ENCODE assay signal across 9 cellular contexts in genomic region chr3:149638401-149639092, GRCh38. TPM values are rescaled to one million over a fixed set of nuclear protein-coding genes. Genes with fewer than 3 reads are reported as not detected.
DNase-seq lines count a peak whose midpoint lies in the region; ATAC-seq, FAIRE-seq and TF ChIP-seq lines count a peak whose summit lies in the region.
"Had no signal": no experiment of that assay in that cellular context is flagged by ENCODE, and none has a peak within 500 bp of the region (broad histone marks: within the 10 kb centered on the region; RNA-seq: fewer than 3 reads in every experiment).

No MANE protein-coding gene starts in this region.

- H3K4me3 ChIP-seq in IMR-90 (ENCODE audit: insufficient read depth, low read depth, low read length) (peak overlapping the region; percentile 35), choroid plexus epithelial cell (ENCODE audit: low read depth, low read length) (peak overlapping the region; percentile 40), HepG2 (replicated peaks in 1 of 3; ENCODE audit: insufficient read depth in 1 of 3, low read depth in 2 of 3, low read length in 3 of 3) (no peak overlapping the region), suprapubic skin (peak overlapping the region; percentile 27)
- no peak overlapping the region for H3K4me3 ChIP-seq in CD8-positive, alpha-beta T cell (ENCODE audit: low read depth, low read length)

- peak overlapping the region; percentile 18 to 90 for H4K8ac ChIP-seq in IMR-90 (ENCODE audit: low read depth in 2 of 2, low read length in 2 of 2)

- peaks cover 13% of the 10 kb centered on the region for H3K27me3 Mint-ChIP-seq in CD8-positive, alpha-beta T cell (ENCODE audit: low read depth)

- in situ Hi-C loops in IMR-90 (cut with MboI; ENCODE audit: low sequenced_read_pairs) (no loop called here), HepG2 (cut with HindIII; ENCODE audit: extremely low pct_ligation_motif_present, low pct_unique_long_range_greater_than_20kb) (no loop called here)

- peak overlapping the region; percentile 18 for H2AK9ac ChIP-seq in IMR-90 (replicated peaks; ENCODE audit: low read depth, low read length, poor library complexity)

- H2AK5ac ChIP-seq in IMR-90 (ENCODE audit: low read depth, low read length): peak overlapping the region; percentile 31; the same call in 1 of the 2 replicates

- POLR2A ChIA-PET in IMR-90 (lab: Charles Lee; ENCODE audit: unreplicated experiment): interaction anchor here (0.5 to 1.4 kb wide), 3 partner anchors 12 to 22 kb away, joined by 3 to 5 read pairs (median 3); partner anchors contain the start of gene WWTR1
- POLR2A ChIA-PET in HepG2 (lab: Yijun Ruan, JAX): interaction anchor here (1.0 to 1.2 kb wide), 3 partner anchors 10 to 32 kb away, joined by 3 read pairs; no protein-coding TSS in a partner anchor
- POLR2A ChIA-PET in CD8-positive, alpha-beta T cell (lab: Charles Lee): no interaction called here

- H2BK120ac ChIP-seq in IMR-90 (ENCODE audit: low read depth, low read length): peak overlapping the region; percentile 87

- TF ChIP-seq POLR2A in IMR-90 (IDR thresholded peaks at IDR 0.05; ENCODE audit: low read depth, low read length) (peak; percentile 59; the same call in 1 of the 2 replicates), HepG2 (IDR thresholded peaks at IDR 0.05; ENCODE audit: insufficient read depth in 1 of 2, low read depth in 2 of 2, low read length in 2 of 2) (no peak), suprapubic skin (IDR thresholded peaks at IDR 0.05) (no peak)

- H2BK20ac ChIP-seq in IMR-90 (ENCODE audit: low read depth, low read length): peak overlapping the region; percentile 77

- H2AFZ ChIP-seq in IMR-90 (replicated peaks; ENCODE audit: low read length, poor library complexity): peak overlapping the region; percentile 59
- H2AFZ ChIP-seq in HepG2 (ENCODE audit: low read length): no peak overlapping the region

- H3K56ac ChIP-seq in IMR-90 (ENCODE audit: extremely low read depth, insufficient read depth, low read length): peak overlapping the region; percentile 78

- H3K79me1 ChIP-seq in IMR-90 (ENCODE audit: low read depth in 1 of 2, low read length in 2 of 2): peaks cover 17 to 57% of the 10 kb centered on the region in 2 experiments

- intact Hi-C loops in IMR-90 (cut with micrococcal nuclease): loop anchor here (5.0 kb wide), 1 partner anchor 61 kb away; no protein-coding TSS in a partner anchor
- intact Hi-C loops in HepG2 (cut with micrococcal nuclease; ENCODE audit: unreplicated experiment): no loop called here
- intact Hi-C loops in CD8-positive, alpha-beta T cell (cut with DNase I, micrococcal nuclease): no loop called here

- peak overlapping the region; percentile 47 for H2BK5ac ChIP-seq in IMR-90 (ENCODE audit: low read depth, low read length, poor library complexity, severe bottlenecking)

- H3K18ac ChIP-seq in IMR-90 (ENCODE audit: low read depth, low read length): peak overlapping the region; percentile 25

- H3K9ac ChIP-seq in IMR-90 (ENCODE audit: low read depth, low read length): peak overlapping the region; percentile 64
- H3K9ac ChIP-seq in HepG2 (ENCODE audit: insufficient read depth, low read depth, low read length): no peak overlapping the region

- H3K4me1 ChIP-seq in IMR-90 (ENCODE audit: control insufficient read depth, insufficient read depth, low read length): peaks cover 16% of the 10 kb centered on the region
- H3K4me1 ChIP-seq in HepG2 (ENCODE audit: insufficient read depth, low read length): peaks cover 100% of the 10 kb centered on the region
- peaks cover 55% of the 10 kb centered on the region for H3K4me1 ChIP-seq in suprapubic skin
- H3K4me1 ChIP-seq in CD8-positive, alpha-beta T cell (ENCODE audit: insufficient read depth, low read length): no peaks in the 10 kb centered on the region

- peaks cover 15% of the 10 kb centered on the region for H3K9me1 ChIP-seq in IMR-90 (ENCODE audit: insufficient read depth, low read length)

- peak overlapping the region; percentile 45 for H4K5ac ChIP-seq in IMR-90 (ENCODE audit: low read depth, low read length)

- H4K20me1 ChIP-seq in IMR-90 (ENCODE audit: insufficient read depth, low read length) (peaks cover 33% of the 10 kb centered on the region), HepG2 (ENCODE audit: insufficient read depth, low read length) (peaks cover 40% of the 10 kb centered on the region)

- no TSS peak for BruUV-seq in IMR-90 (replicated peaks; lab: Mats Ljungman, UMichigan)
- no TSS peak for BruUV-seq in HepG2 (replicated peaks; lab: Mats Ljungman, UMichigan)

- H3K9me3 ChIP-seq in IMR-90 (ENCODE audit: control insufficient read depth, insufficient read depth, low read length) (no peaks in the 10 kb centered on the region), HepG2 (ENCODE audit: low read length) (no peaks in the 10 kb centered on the region), suprapubic skin (no peaks in the 10 kb centered on the region)
- H3K9me3 ChIP-seq in CD8-positive, alpha-beta T cell (ENCODE audit: low read length): no peaks in the 10 kb centered on the region

- peak overlapping the region; percentile 66 for H3K14ac ChIP-seq in IMR-90 (replicated peaks; ENCODE audit: low read depth, low read length)

- H3K9me3 Mint-ChIP-seq in CD8-positive, alpha-beta T cell: no peaks in the 10 kb centered on the region
- H3K9me3 Mint-ChIP-seq: activated naive CD8-positive, alpha-beta T cell treated with anti-CD3 and anti-CD28 coated beads, Interleukin-2, amount 10 ng/mL, durations not matched to agents 7 days and 5 days had no signal

- no peak for TF ChIP-seq CTCF in IMR-90 (conservative IDR thresholded peaks at IDR 0.05; ENCODE audit: low read depth, low read length)
- TF ChIP-seq CTCF in choroid plexus epithelial cell (conservative IDR thresholded peaks at IDR 0.05; ENCODE audit: low read depth, low read length): no peak
- no peak for TF ChIP-seq CTCF in HepG2 (CRISPR knock-in tag; IDR thresholded peaks at IDR 0.05)
- TF ChIP-seq CTCF in suprapubic skin (IDR thresholded peaks at IDR 0.05): no peak
- TF ChIP-seq CTCF in CD8-positive, alpha-beta T cell (IDR thresholded peaks at IDR 0.05): no peak
- no peak for TF ChIP-seq CTCF in GM10266 (IDR thresholded peaks at IDR 0.05; ENCODE audit: control insufficient read depth, insufficient read depth, low read depth, missing control alignments)

- H3K4me1 Mint-ChIP-seq in CD8-positive, alpha-beta T cell (ENCODE audit: low read depth): no peaks in the 10 kb centered on the region
- H3K4me1 Mint-ChIP-seq: activated naive CD8-positive, alpha-beta T cell treated with anti-CD3 and anti-CD28 coated beads, Interleukin-2, amount 10 ng/mL, durations not matched to agents 7 days and 5 days had no signal

- dilution Hi-C loops in IMR-90 (cut with HindIII; ENCODE audit: low sequenced_read_pairs, unreplicated experiment): no loop called here

- WGBS in IMR-90 (ENCODE audit: extremely low coverage in 2 of 2, insufficient read length in 1 of 2), 2 experiments: 0% methylated on average over 3 of the region's 12 CpGs; no CpG with 5 or more reads in 1 of the 2 experiments
- WGBS in HepG2 (ENCODE audit: low lambda C conversion rate): 89% methylated on average over 12 of the region's 12 CpGs
- WGBS in suprapubic skin: 16% methylated on average over 12 of the region's 12 CpGs

- CTCF ChIA-PET in IMR-90 (lab: Yijun Ruan, JAX): interaction anchor here (0.6 to 1.5 kb wide), 3 partner anchors 63 to 96 kb away, joined by 3 to 4 read pairs (median 4); no protein-coding TSS in a partner anchor
- CTCF ChIA-PET in HepG2 (lab: Yijun Ruan, JAX; ENCODE audit: low intra/inter-chr PET ratio, low total read pairs): no interaction called here
- CTCF ChIA-PET in CD8-positive, alpha-beta T cell (lab: Charles Lee): no interaction called here

- H3K36me3 Mint-ChIP-seq in CD8-positive, alpha-beta T cell: no peaks in the 10 kb centered on the region
- H3K36me3 Mint-ChIP-seq: activated naive CD8-positive, alpha-beta T cell treated with anti-CD3 and anti-CD28 coated beads, Interleukin-2, amount 10 ng/mL, durations not matched to agents 7 days and 5 days had no signal

- TF ChIP-seq RAD21 in IMR-90 (IDR thresholded peaks at IDR 0.05; ENCODE audit: low read length): peak; percentile 3; the same call in 1 of the 2 replicates
- TF ChIP-seq RAD21 in HepG2 (CRISPR knock-in tag; IDR thresholded peaks at IDR 0.05): no peak

- no peaks in the 10 kb centered on the region for H3K27me3 ChIP-seq in IMR-90 (ENCODE audit: control insufficient read depth, insufficient read depth, low read length)
- no peaks in the 10 kb centered on the region for H3K27me3 ChIP-seq in HepG2 (ENCODE audit: control insufficient read depth in 1 of 2, insufficient read depth in 2 of 2, low read length in 2 of 2)
- H3K27me3 ChIP-seq in suprapubic skin: no peaks in the 10 kb centered on the region
- peaks cover 5% of the 10 kb centered on the region for H3K27me3 ChIP-seq in CD8-positive, alpha-beta T cell (ENCODE audit: insufficient read depth, low read length)

- TF ChIP-seq EP300 in HepG2 (IDR thresholded peaks at IDR 0.05; ENCODE audit: low read depth in 2 of 2, low read length in 2 of 2) (no peak), HepG2 (CRISPR knock-in tag; IDR thresholded peaks at IDR 0.05; ENCODE audit: borderline replicate concordance) (no peak), suprapubic skin (IDR thresholded peaks at IDR 0.05) (no peak)

- no peak for FAIRE-seq in HepG2 (lab: Jason Lieb, UNC)

- H2BK15ac ChIP-seq in IMR-90 (ENCODE audit: low read depth, low read length): peak overlapping the region; percentile 76; the same call in 1 of the 3 replicates

- H3K4ac ChIP-seq in IMR-90 (ENCODE audit: low read depth, low read length): peak overlapping the region; percentile 71

- H3K27ac ChIP-seq in IMR-90 (ENCODE audit: insufficient read depth, low read length) (peak overlapping the region; percentile 95), HepG2 (ENCODE audit: extremely low read length, insufficient read depth, low read length) (peak overlapping the region; percentile 18), suprapubic skin (peak overlapping the region; percentile 42)
- H3K27ac ChIP-seq in CD8-positive, alpha-beta T cell (ENCODE audit: low read depth, low read length): no peak overlapping the region

- no peak overlapping the region for H3K27ac Mint-ChIP-seq in CD8-positive, alpha-beta T cell
- H3K27ac Mint-ChIP-seq: activated naive CD8-positive, alpha-beta T cell treated with anti-CD3 and anti-CD28 coated beads, Interleukin-2, amount 10 ng/mL, durations not matched to agents 7 days and 5 days had no signal

- peaks cover 1% of the 10 kb centered on the region; the same call in 1 of the 2 replicates for H3K36me3 ChIP-seq in IMR-90 (ENCODE audit: control insufficient read depth, insufficient read depth, low read length)
- H3K36me3 ChIP-seq in HepG2 (replicated peaks in 1 of 2; ENCODE audit: control insufficient read depth in 1 of 2, insufficient read depth in 2 of 2, low read length in 2 of 2): peaks cover 16 to 28% of the 10 kb centered on the region in 2 experiments
- no peaks in the 10 kb centered on the region for H3K36me3 ChIP-seq in suprapubic skin
- no peaks in the 10 kb centered on the region for H3K36me3 ChIP-seq in CD8-positive, alpha-beta T cell (ENCODE audit: insufficient read depth, low read length)

- ATAC-seq in IMR-90 (ENCODE audit: low read depth) (peak; percentile 74), HepG2 (no peak), HG03196 (IDR thresholded peaks at IDR 0.05; ENCODE audit: unreplicated experiment) (no peak), GM21515 (IDR thresholded peaks at IDR 0.05; ENCODE audit: unreplicated experiment) (no peak)
- no peak for ATAC-seq in CD8-positive, alpha-beta T cell

- DNase-seq in IMR-90 (peak; percentile 88), choroid plexus epithelial cell (ENCODE audit: low read depth) (peak; percentile 56), HepG2 (ENCODE audit: low spot score) (no peak), suprapubic skin (ENCODE audit: low spot score in 2 of 2) (no peak), GM10266 (ENCODE audit: extremely low spot score) (no peak)
- no peak for DNase-seq in CD8-positive, alpha-beta T cell
- DNase-seq: activated naive CD8-positive, alpha-beta T cell treated with anti-CD3 and anti-CD28 coated beads, Interleukin-2, amount 10 ng/mL, durations not matched to agents 7 days and 5 days had no signal

- H3K23ac ChIP-seq in IMR-90 (ENCODE audit: low read depth, low read length): peak overlapping the region; percentile 78

- H3K4me3 Mint-ChIP-seq in CD8-positive, alpha-beta T cell: no peak overlapping the region
- H3K4me3 Mint-ChIP-seq: activated naive CD8-positive, alpha-beta T cell treated with anti-CD3 and anti-CD28 coated beads, Interleukin-2, amount 10 ng/mL, durations not matched to agents 7 days and 5 days had no signal

- peak overlapping the region; percentile 71 for H3K4me2 ChIP-seq in IMR-90 (ENCODE audit: low read depth, low read length)
- H3K4me2 ChIP-seq in HepG2 (ENCODE audit: low read depth, low read length): 0 out of 2 replicates have a peak overlapping the region, but pooled peaks have one; percentile 10

- peak overlapping the region; percentile 65 for H4K91ac ChIP-seq in IMR-90 (ENCODE audit: insufficient read depth, low read depth, low read length)

- peaks cover 93% of the 10 kb centered on the region for H3K79me2 ChIP-seq in HepG2 (ENCODE audit: insufficient read depth, low read length)

RNA-seq across cellular contexts. Expression of gene WWTR1, which starts 19.3 kb away (rescaled TPM):
- 30.3 and 38.9 TPM in 2 replicates for total RNA-seq in IMR-90 (2012; rRNA removed)
- polyA plus RNA-seq in IMR-90 (2012; rRNA removed): 65.3 and 66.9 TPM in 2 replicates
- 31.8 and 59.9 TPM in 2 replicates for polyA plus RNA-seq in IMR-90 (2012; cell fraction: cytosol; rRNA removed)
- polyA plus RNA-seq in IMR-90 (2012; cell fraction: nucleus; rRNA removed; ENCODE audit: low replicate concordance): 53.5 and 83.5 TPM in 2 replicates
- total RNA-seq in HepG2 (2016; rRNA removed; fragmentation: Illumina TruSeq; extraction: Trizol): 19.7 and 27.0 TPM in 2 replicates
- total RNA-seq in HepG2 (2016; cell fraction: cytosol; rRNA removed; fragmentation: Illumina TruSeq; extraction: Trizol; ENCODE audit: low read depth): 3.0 and 4.5 TPM in 2 replicates
- total RNA-seq in HepG2 (2016; cell fraction: insoluble cytoplasmic fraction; rRNA removed; fragmentation: Illumina TruSeq; extraction: Trizol): 18.2 and 25.1 TPM in 2 replicates
- 11.0 and 11.7 TPM in 2 replicates for total RNA-seq in HepG2 (2016; cell fraction: membrane; rRNA removed; fragmentation: Illumina TruSeq; extraction: Trizol)
- 22.2 and 23.3 TPM in 2 replicates for total RNA-seq in HepG2 (2016; cell fraction: nucleus; rRNA removed; fragmentation: Illumina TruSeq; extraction: Trizol)
- polyA plus RNA-seq in HepG2 (2011; rRNA removed): 105 and 139 TPM in 2 replicates
- polyA plus RNA-seq in HepG2 (2011; cell fraction: cytosol; rRNA removed): 87.9 and 94.0 TPM in 2 replicates
- polyA plus RNA-seq in HepG2 (2011; cell fraction: nucleus; rRNA removed): 104 and 133 TPM in 2 replicates
- polyA plus RNA-seq in HepG2 (2012): 75.0 and 83.3 TPM in 2 replicates
- 5.5 and 5.7 TPM in 2 replicates for polyA plus RNA-seq in HepG2 (2016; cell fraction: cytosol; fragmentation: Illumina TruSeq; extraction: Trizol; ENCODE audit: low read depth)
- 54.5 and 55.7 TPM in 2 replicates for polyA plus RNA-seq in HepG2 (2016; cell fraction: insoluble cytoplasmic fraction; fragmentation: Illumina TruSeq; extraction: Trizol; ENCODE audit: low read depth)
- polyA plus RNA-seq in HepG2 (2016; cell fraction: membrane; fragmentation: Illumina TruSeq; extraction: Trizol; ENCODE audit: low read depth): 11.1 and 12.3 TPM in 2 replicates
- polyA plus RNA-seq in HepG2 (2016; cell fraction: nucleus; fragmentation: Illumina TruSeq; extraction: Trizol; ENCODE audit: insufficient read depth, low read depth): 38.7 and 40.5 TPM in 2 replicates
- 71.2 and 129 TPM in 2 replicates for polyA minus RNA-seq in HepG2 (2011; rRNA and poly(A)+ RNA removed; ENCODE audit: low replicate concordance)
- polyA minus RNA-seq in HepG2 (2011; cell fraction: cytosol; rRNA and poly(A)+ RNA removed): 90.2 and 115 TPM in 2 replicates
- 131 and 167 TPM in 2 replicates for polyA minus RNA-seq in HepG2 (2011; cell fraction: nucleus; rRNA and poly(A)+ RNA removed)
- 10 to 100 TPM; 33.0 to 68.9 (median 52.1) TPM for total RNA-seq in suprapubic skin
- total RNA-seq in CD8-positive, alpha-beta T cell: under 1 TPM; 0.11 to 0.25 TPM

Comparison
In these comparisons a context has a peak if more than half of its experiments do, and no peak if none do; other contexts are left out.
1. DNase-seq: peak in IMR-90 (single experiment) and choroid plexus epithelial cell (single experiment); none in HepG2 (single experiment), suprapubic skin (0 of 2), CD8-positive, alpha-beta T cell (0 of 7) and GM10266 (single experiment).
2. H3K4me3 ChIP-seq: peak in IMR-90 (single experiment), choroid plexus epithelial cell (single experiment) and suprapubic skin (single experiment); none in HepG2 (0 of 3) and CD8-positive, alpha-beta T cell (single experiment).